In genomic region chr3:94071713-94072284, GRCh38 we compare ENCODE assay signal across 9 cellular contexts. TPM values are rescaled to one million over a fixed set of nuclear protein-coding genes. Genes with fewer than 3 reads are reported as not detected.
DNase-seq lines count a peak whose midpoint lies in the region; ATAC-seq and TF ChIP-seq lines count a peak whose summit lies in the region.
"Had no signal": no experiment of that assay in that cellular context is flagged by ENCODE, and none has a peak within 500 bp of the region (broad histone marks: within the 10 kb centered on the region; RNA-seq: fewer than 3 reads in every experiment).

No MANE protein-coding gene starts in this region.

- no peaks in the 10 kb centered on the region for H3K36me3 ChIP-seq in mucosa of descending colon (ENCODE audit: low read depth)

- intact Hi-C loops in mucosa of descending colon (cut with DNase I, micrococcal nuclease), result no loop called here

- H3K4me3 ChIP-seq in mucosa of descending colon, result no peak overlapping the region
- H3K4me3 ChIP-seq: suprapubic skin had no signal

- no peaks in the 10 kb centered on the region for H3K9me3 ChIP-seq in mucosa of descending colon
- H3K9me3 ChIP-seq: suprapubic skin had no signal

- ATAC-seq in GM18909 (IDR thresholded peaks at IDR 0.05; ENCODE audit: poor library complexity, unreplicated experiment) (peak; percentile 87), GM21717 (IDR thresholded peaks at IDR 0.05; ENCODE audit: unreplicated experiment) (peak; percentile 50), HG03280 (IDR thresholded peaks at IDR 0.05; ENCODE audit: unreplicated experiment) (peak; percentile 73), mucosa of descending colon (no peak)
- ATAC-seq: effector memory CD8-positive, alpha-beta T cell had no signal

- no peak for TF ChIP-seq CTCF in mucosa of descending colon (IDR thresholded peaks at IDR 0.05)

- peak; percentile 6 for DNase-seq in dermis blood vessel endothelial cell
- DNase-seq in NCI-H146 (lab: John Stamatoyannopoulos, UW), result no peak
- no peak for DNase-seq in mucosa of descending colon
- no peak for DNase-seq in DMS 273 (lab: John Stamatoyannopoulos, UW; ENCODE audit: unreplicated experiment)
- DNase-seq: effector memory CD8-positive, alpha-beta T cell had no signal

- peaks cover 5% of the 10 kb centered on the region for H3K4me1 ChIP-seq in mucosa of descending colon (ENCODE audit: low read depth)

RNA-seq across cellular contexts. Expression of gene NSUN3, which starts 8.9 kb away (rescaled TPM):
- 13.8 and 14.0 TPM in 2 replicates for total RNA-seq in dermis blood vessel endothelial cell
- 10 to 100 TPM; 18.6 to 33.9 (median 23.0) TPM for total RNA-seq in mucosa of descending colon

RNA-seq across cellular contexts. Expression of gene DHFR2, which starts 9.1 kb away (rescaled TPM):
- total RNA-seq in dermis blood vessel endothelial cell (3.6 and 3.9 TPM in 2 replicates), mucosa of descending colon (1 to 10 TPM; 5.4 to 9.1 (median 6.2) TPM)

RNA-seq across cellular contexts. Expression of gene STX19, which starts 43.4 kb away (rescaled TPM):
- not detected in 2 replicates for total RNA-seq in dermis blood vessel endothelial cell
- total RNA-seq in mucosa of descending colon, result 10 to 100 TPM in 2 of 3 donors, 1 to 10 TPM in 1; 7.5 to 20.6 (median 18.9) TPM
